ENCODE assay signal across 12 cellular contexts in genomic region chr17:7017827-7018200, GRCh38. TPM values are rescaled to one million over a fixed set of nuclear protein-coding genes. Genes with fewer than 3 reads are reported as not detected.
DNase-seq lines count a peak whose midpoint lies in the region; ATAC-seq and TF ChIP-seq lines count a peak whose summit lies in the region.
"Had no signal": no experiment of that assay in that cellular context is flagged by ENCODE, and none has a peak within 500 bp of the region (broad histone marks: within the 10 kb centered on the region; RNA-seq: fewer than 3 reads in every experiment).

No MANE protein-coding gene starts in this region.

- no peak overlapping the region for H3K4me3 Mint-ChIP-seq in CD4-positive, alpha-beta T cell
- peak overlapping the region; percentile 72 for H3K4me3 Mint-ChIP-seq in T-helper 1 cell treated with Interleukin-12 subunit alpha and Interleukin-12 subunit beta and Interleukin-4 antibody, amounts not matched to agents 30 μg/mL and 1 μg/mL, for 36 hours
- no peak overlapping the region; the same call in 2 of the 3 replicates for H3K4me3 Mint-ChIP-seq in GM23338

- CTCF ChIA-PET in CD4-positive, alpha-beta T cell (lab: Charles Lee), result no interaction called here

- peaks cover 67% of the 10 kb centered on the region for H3K4me1 Mint-ChIP-seq in CD4-positive, alpha-beta T cell (ENCODE audit: low read depth)
- peaks cover 66% of the 10 kb centered on the region for H3K4me1 Mint-ChIP-seq in T-helper 1 cell treated with Interleukin-12 subunit alpha and Interleukin-12 subunit beta and Interleukin-4 antibody, amounts not matched to agents 30 μg/mL and 1 μg/mL, for 36 hours (ENCODE audit: low read depth)
- H3K4me1 Mint-ChIP-seq in GM23338, result peaks cover 56% of the 10 kb centered on the region

- no peak for TF ChIP-seq CTCF in CD4-positive, alpha-beta T cell (IDR thresholded peaks at IDR 0.05)
- TF ChIP-seq CTCF in prostate gland (IDR thresholded peaks at IDR 0.05) (no peak), GM23338 (conservative IDR thresholded peaks at IDR 0.05; ENCODE audit: low read depth in 2 of 2) (no peak)

- H3K9me3 Mint-ChIP-seq in CD4-positive, alpha-beta T cell, result no peaks in the 10 kb centered on the region
- no peaks in the 10 kb centered on the region for H3K9me3 Mint-ChIP-seq in T-helper 1 cell treated with Interleukin-12 subunit alpha and Interleukin-12 subunit beta and Interleukin-4 antibody, amounts not matched to agents 30 μg/mL and 1 μg/mL, for 36 hours
- no peaks in the 10 kb centered on the region; the same call in 2 of the 3 replicates for H3K9me3 Mint-ChIP-seq in GM23338
- H3K9me3 Mint-ChIP-seq: H9 had no signal

- TF ChIP-seq POLR2A in prostate gland (IDR thresholded peaks at IDR 0.05), result no peak

- H3K9me3 ChIP-seq in CD4-positive, alpha-beta T cell (ENCODE audit: control insufficient read depth, low read length), result no peaks in the 10 kb centered on the region
- no peaks in the 10 kb centered on the region for H3K9me3 ChIP-seq in prostate gland
- H3K9me3 ChIP-seq: Caco-2 had no signal

- H3K4me1 ChIP-seq in prostate gland (replicated peaks) (peaks cover 16% of the 10 kb centered on the region), GM23338 (ENCODE audit: insufficient read depth) (peaks cover 47% of the 10 kb centered on the region)
- H3K4me1 ChIP-seq: Caco-2 had no signal

- no peak overlapping the region for H3K27ac ChIP-seq in CD4-positive, alpha-beta T cell (ENCODE audit: low read depth, low read length)
- H3K27ac ChIP-seq in prostate gland (peak overlapping the region; percentile 69 to 79), GM23338 (ENCODE audit: low read depth) (no peak overlapping the region)
- H3K27ac ChIP-seq: hepatocyte had no signal

- POLR2A ChIA-PET in CD4-positive, alpha-beta T cell (lab: Charles Lee), result interaction anchor here (1.5 kb wide), 1 partner anchor 18 kb away, joined by 4 read pairs; the partner anchor contains the start of gene SLC16A13

- H3F3A ChIP-seq in GM23338 (replicated peaks; ENCODE audit: low read depth), result peaks cover 17% of the 10 kb centered on the region

- H3K27ac Mint-ChIP-seq in CD4-positive, alpha-beta T cell, result peak overlapping the region; percentile 98
- peak overlapping the region; percentile 90 for H3K27ac Mint-ChIP-seq in T-helper 1 cell treated with Interleukin-12 subunit alpha and Interleukin-12 subunit beta and Interleukin-4 antibody, amounts not matched to agents 30 μg/mL and 1 μg/mL, for 36 hours
- H3K27ac Mint-ChIP-seq in GM23338, result no peak overlapping the region

- no peak overlapping the region for H3K4me2 ChIP-seq in GM23338
- H3K4me2 ChIP-seq: hepatocyte had no signal

- 80% methylated on average over 12 of the region's 12 CpGs for WGBS in prostate gland

- intact Hi-C loops in CD4-positive, alpha-beta T cell (cut with DNase I, micrococcal nuclease), result loop anchor here in 1 of 2 experiments (10.0 kb wide), 4 partner anchors 263 to 1523 kb away; partner anchors contain the start of genes NDEL1, RPL26 and XAF1
- intact Hi-C loops in prostate gland (cut with DNase I), result loop anchor here (5.0 kb wide), 1 partner anchor 366 kb away; the partner anchor contains the start of genes C17orf100 and MED31

- peaks cover 3% of the 10 kb centered on the region for H3K27me3 Mint-ChIP-seq in CD4-positive, alpha-beta T cell
- H3K27me3 Mint-ChIP-seq in T-helper 1 cell treated with Interleukin-12 subunit alpha and Interleukin-12 subunit beta and Interleukin-4 antibody, amounts not matched to agents 30 μg/mL and 1 μg/mL, for 36 hours (ENCODE audit: low read depth), result no peaks in the 10 kb centered on the region
- peaks cover 34% of the 10 kb centered on the region for H3K27me3 Mint-ChIP-seq in GM23338 (ENCODE audit: insufficient read depth, low read depth, poor library complexity)

- no peak for ATAC-seq in CD4-positive, alpha-beta T cell (ENCODE audit: poor library complexity)
- ATAC-seq in GM23338, result no peak

- no peak overlapping the region for H2AFZ ChIP-seq in GM23338
- H2AFZ ChIP-seq: hepatocyte had no signal

- H3K36me3 Mint-ChIP-seq in CD4-positive, alpha-beta T cell (ENCODE audit: low read depth), result peaks cover 28% of the 10 kb centered on the region
- peaks cover 29% of the 10 kb centered on the region for H3K36me3 Mint-ChIP-seq in T-helper 1 cell treated with Interleukin-12 subunit alpha and Interleukin-12 subunit beta and Interleukin-4 antibody, amounts not matched to agents 30 μg/mL and 1 μg/mL, for 36 hours (ENCODE audit: low read depth)
- peaks cover 17% of the 10 kb centered on the region for H3K36me3 Mint-ChIP-seq in GM23338 (ENCODE audit: low read depth)

- peaks cover 3% of the 10 kb centered on the region for H3K79me2 ChIP-seq in GM23338 (replicated peaks; ENCODE audit: insufficient read depth)

- DNase-seq in CD4-positive, alpha-beta T cell, result no peak
- DNase-seq in ecto neural progenitor cell (ENCODE audit: low spot score) (peak; percentile 47), prostate gland (ENCODE audit: low spot score) (no peak), cerebellar nuclear complex (lab: John Stamatoyannopoulos, UW) (no peak), anterior cingulate cortex (lab: John Stamatoyannopoulos, UW) (no peak), NCI-H524 treated with DMSO at 0.1 percent for 48 hours (lab: John Stamatoyannopoulos, UW) (no peak), GM23338 (ENCODE audit: low spot score) (no peak)
- DNase-seq: Caco-2, H9 had no signal

- peaks cover 6% of the 10 kb centered on the region; the same call in 1 of the 2 replicates for H4K20me1 ChIP-seq in GM23338 (replicated peaks; ENCODE audit: insufficient read depth)

- H3K4me3 ChIP-seq in prostate gland, result no peak overlapping the region
- no peak overlapping the region for H3K4me3 ChIP-seq in GM23338
- H3K4me3 ChIP-seq: hepatocyte had no signal

- H3K27me3 ChIP-seq in CD4-positive, alpha-beta T cell (ENCODE audit: control insufficient read depth, insufficient read depth, low read length), result no peaks in the 10 kb centered on the region
- H3K27me3 ChIP-seq in prostate gland (replicated peaks; ENCODE audit: insufficient read depth) (peaks cover 3% of the 10 kb centered on the region), GM23338 (ENCODE audit: insufficient read depth) (peaks cover 34% of the 10 kb centered on the region)

- no peaks in the 10 kb centered on the region for H3K9me2 ChIP-seq in GM23338 (ENCODE audit: insufficient read depth)

- H3K36me3 ChIP-seq in prostate gland (no peaks in the 10 kb centered on the region), GM23338 (ENCODE audit: insufficient read depth) (no peaks in the 10 kb centered on the region)

TF ChIP-seq in GM23338, 12 proteins besides CTCF, POLR2A, EP300 and RAD21 (continues in another document):
- no peak for TF ChIP-seq EZH2phosphoT487 (IDR thresholded peaks at IDR 0.05; ENCODE audit: unreplicated experiment)
- no peak for TF ChIP-seq CREB1 (CRISPR knock-in tag; IDR thresholded peaks at IDR 0.05; ENCODE audit: low read depth)
- no peak for TF ChIP-seq JUNB (IDR thresholded peaks at IDR 0.05; ENCODE audit: unreplicated experiment)
- no peak for TF ChIP-seq ZNF331 (CRISPR knock-in tag; IDR thresholded peaks at IDR 0.05; ENCODE audit: low read depth)
- TF ChIP-seq STAT1 (IDR thresholded peaks at IDR 0.05; ENCODE audit: unreplicated experiment), result no peak
- TF ChIP-seq, protein P1, sequence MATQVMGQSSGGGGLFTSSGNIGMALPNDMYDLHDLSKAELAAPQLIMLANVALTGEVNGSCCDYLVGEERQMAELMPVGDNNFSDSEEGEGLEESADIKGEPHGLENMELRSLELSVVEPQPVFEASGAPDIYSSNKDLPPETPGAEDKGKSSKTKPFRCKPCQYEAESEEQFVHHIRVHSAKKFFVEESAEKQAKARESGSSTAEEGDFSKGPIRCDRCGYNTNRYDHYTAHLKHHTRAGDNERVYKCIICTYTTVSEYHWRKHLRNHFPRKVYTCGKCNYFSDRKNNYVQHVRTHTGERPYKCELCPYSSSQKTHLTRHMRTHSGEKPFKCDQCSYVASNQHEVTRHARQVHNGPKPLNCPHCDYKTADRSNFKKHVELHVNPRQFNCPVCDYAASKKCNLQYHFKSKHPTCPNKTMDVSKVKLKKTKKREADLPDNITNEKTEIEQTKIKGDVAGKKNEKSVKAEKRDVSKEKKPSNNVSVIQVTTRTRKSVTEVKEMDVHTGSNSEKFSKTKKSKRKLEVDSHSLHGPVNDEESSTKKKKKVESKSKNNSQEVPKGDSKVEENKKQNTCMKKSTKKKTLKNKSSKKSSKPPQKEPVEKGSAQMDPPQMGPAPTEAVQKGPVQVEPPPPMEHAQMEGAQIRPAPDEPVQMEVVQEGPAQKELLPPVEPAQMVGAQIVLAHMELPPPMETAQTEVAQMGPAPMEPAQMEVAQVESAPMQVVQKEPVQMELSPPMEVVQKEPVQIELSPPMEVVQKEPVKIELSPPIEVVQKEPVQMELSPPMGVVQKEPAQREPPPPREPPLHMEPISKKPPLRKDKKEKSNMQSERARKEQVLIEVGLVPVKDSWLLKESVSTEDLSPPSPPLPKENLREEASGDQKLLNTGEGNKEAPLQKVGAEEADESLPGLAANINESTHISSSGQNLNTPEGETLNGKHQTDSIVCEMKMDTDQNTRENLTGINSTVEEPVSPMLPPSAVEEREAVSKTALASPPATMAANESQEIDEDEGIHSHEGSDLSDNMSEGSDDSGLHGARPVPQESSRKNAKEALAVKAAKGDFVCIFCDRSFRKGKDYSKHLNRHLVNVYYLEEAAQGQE (IDR thresholded peaks at IDR 0.05; ENCODE audit: unreplicated experiment), result no peak
- TF ChIP-seq EZH2 (IDR thresholded peaks at IDR 0.05; ENCODE audit: low read depth, unreplicated experiment), result no peak
- no peak for TF ChIP-seq NANOG (IDR thresholded peaks at IDR 0.05; ENCODE audit: borderline replicate concordance)

RNA-seq across cellular contexts. Expression of gene BCL6B, which starts 5.0 kb away (rescaled TPM):
- not detected for total RNA-seq in CD4-positive, alpha-beta T cell
- total RNA-seq in prostate gland, result 1 to 10 TPM in 1 of 2 donors, under 1 TPM in 1; 0.96 to 4.0 TPM
- 4.2 and 4.5 TPM in 2 replicates for total RNA-seq in GM23338 (2014; rRNA removed; shearing (Covaris generic))
- polyA plus RNA-seq in GM23338 (2016; fragmentation: Nextera tagmentation; extraction: Ambion mirVana), result 2.1 and 3.3 TPM in 2 replicates
- total RNA-seq: Caco-2 had no signal

RNA-seq across cellular contexts. Expression of gene RNASEK, which starts 5.4 kb away (rescaled TPM):
- total RNA-seq in CD4-positive, alpha-beta T cell, result 10 to 100 TPM; 96.8 to 98.9 TPM
- 100 to 1,000 TPM; 348 to 418 TPM for total RNA-seq in prostate gland
- total RNA-seq in GM23338 (2014; rRNA removed; shearing (Covaris generic)), result 126 and 134 TPM in 2 replicates
- 296 and 298 TPM in 2 replicates for polyA plus RNA-seq in GM23338 (2016; fragmentation: Nextera tagmentation; extraction: Ambion mirVana)

RNA-seq across cellular contexts. Expression of gene SLC16A13, which starts 18.0 kb away (rescaled TPM):
- 1 to 10 TPM; 2.3 to 2.4 TPM for total RNA-seq in CD4-positive, alpha-beta T cell
- total RNA-seq in prostate gland, result 1 to 10 TPM; 1.7 to 1.8 TPM
- 4.4 and 4.7 TPM in 2 replicates for total RNA-seq in GM23338 (2014; rRNA removed; shearing (Covaris generic))
- polyA plus RNA-seq in GM23338 (2016; fragmentation: Nextera tagmentation; extraction: Ambion mirVana), result 1.2 and 2.2 TPM in 2 replicates

RNA-seq across cellular contexts. Expression of gene ALOX12, which starts 22.0 kb away (rescaled TPM):
- not detected for total RNA-seq in CD4-positive, alpha-beta T cell
- under 1 TPM; 0.27 to 0.62 TPM for total RNA-seq in prostate gland
- total RNA-seq in GM23338 (2014; rRNA removed; shearing (Covaris generic)), result 0.66 and 1.2 TPM in 2 replicates
- polyA plus RNA-seq in GM23338 (2016; fragmentation: Nextera tagmentation; extraction: Ambion mirVana), result 1.5 and 1.8 TPM in 2 replicates
- total RNA-seq: Caco-2; hepatocyte; T-helper 1 cell treated with Interleukin-12 subunit alpha and Interleukin-12 subunit beta and Interleukin-4 antibody, amounts not matched to agents 30 ng/mL and 1 ng/mL, for 36 hours had no signal

RNA-seq across cellular contexts. Expression of gene SLC16A11, which starts 26.1 kb away (rescaled TPM):
- total RNA-seq in CD4-positive, alpha-beta T cell, result 1 to 10 TPM; 1.1 to 1.4 TPM
- total RNA-seq in prostate gland, result 1 to 10 TPM; 1.8 to 2.3 TPM
- 0.42 TPM in 1 of 2 replicates, not detected in the other for total RNA-seq in GM23338 (2014; rRNA removed; shearing (Covaris generic))
- 0.68 and 1.4 TPM in 2 replicates for polyA plus RNA-seq in GM23338 (2016; fragmentation: Nextera tagmentation; extraction: Ambion mirVana)

Comparison
In these comparisons a context has a peak if more than half of its experiments do, and no peak if none do; other contexts are left out.
1. H3K27ac ChIP-seq: peak in prostate gland (2 of 2); none in CD4-positive, alpha-beta T cell (single experiment) and GM23338 (single experiment).